In genomic region chrX:109614951-109615350, GRCh38 we compare ENCODE assay signal across 25 cellular contexts. TPM values are rescaled to one million over a fixed set of nuclear protein-coding genes. Genes with fewer than 3 reads are reported as not detected.
"Had no signal": no experiment of that assay in that cellular context is flagged by ENCODE, and none has a peak within 500 bp of the region (broad histone marks: within the 10 kb centered on the region; RNA-seq: fewer than 3 reads in every experiment).

No MANE protein-coding gene starts in this region.

- DNase-seq: Kasumi-1, MV-4-11, NCI-H1092, NCI-H1105 treated with DMSO at 0.1 percent for 48 hours, NCI-H1417 treated with DMSO at 0.1 percent for 48 hours, NCI-H146, NCI-H1694 treated with DMSO at 0.1 percent for 48 hours, NCI-H1930, NCI-H2081, NCI-H2107, NCI-H2227 treated with DMSO at 0.1 percent for 48 hours, NCI-H510A, NCI-H524 treated with DMSO at 0.1 percent for 48 hours, NCI-H69, NCI-H774, Right ventricle myocardium superior, RPMI8226, SIG-M5, SK-N-SH had no signal

- H3K4me3 Mint-ChIP-seq: IgD-negative memory B cell had no signal

- FAIRE-seq: HTR-8/SVneo, K562, RCC 7860 had no signal

- H3K36me3 Mint-ChIP-seq: IgD-negative memory B cell had no signal

- ATAC-seq: K562 had no signal

- H3K27ac ChIP-seq: HL-60, KMS-11 had no signal

- H3K9me3 Mint-ChIP-seq: IgD-negative memory B cell had no signal

- H3K9ac ChIP-seq: KMS-11, SK-N-SH had no signal

- H3K4me2 ChIP-seq: KMS-11, SK-N-SH had no signal

- H3K9me3 ChIP-seq: SK-N-SH had no signal

- H3K27ac Mint-ChIP-seq: IgD-negative memory B cell had no signal

- H3K4me1 Mint-ChIP-seq: IgD-negative memory B cell had no signal

- H3K4me3 ChIP-seq: K562 had no signal

RNA-seq across cellular contexts. Expression of gene KCNE5, which starts 10.0 kb away (rescaled TPM):
- polyA plus RNA-seq: IgD-negative memory B cell had no signal
